In the genomic region with DNA sequence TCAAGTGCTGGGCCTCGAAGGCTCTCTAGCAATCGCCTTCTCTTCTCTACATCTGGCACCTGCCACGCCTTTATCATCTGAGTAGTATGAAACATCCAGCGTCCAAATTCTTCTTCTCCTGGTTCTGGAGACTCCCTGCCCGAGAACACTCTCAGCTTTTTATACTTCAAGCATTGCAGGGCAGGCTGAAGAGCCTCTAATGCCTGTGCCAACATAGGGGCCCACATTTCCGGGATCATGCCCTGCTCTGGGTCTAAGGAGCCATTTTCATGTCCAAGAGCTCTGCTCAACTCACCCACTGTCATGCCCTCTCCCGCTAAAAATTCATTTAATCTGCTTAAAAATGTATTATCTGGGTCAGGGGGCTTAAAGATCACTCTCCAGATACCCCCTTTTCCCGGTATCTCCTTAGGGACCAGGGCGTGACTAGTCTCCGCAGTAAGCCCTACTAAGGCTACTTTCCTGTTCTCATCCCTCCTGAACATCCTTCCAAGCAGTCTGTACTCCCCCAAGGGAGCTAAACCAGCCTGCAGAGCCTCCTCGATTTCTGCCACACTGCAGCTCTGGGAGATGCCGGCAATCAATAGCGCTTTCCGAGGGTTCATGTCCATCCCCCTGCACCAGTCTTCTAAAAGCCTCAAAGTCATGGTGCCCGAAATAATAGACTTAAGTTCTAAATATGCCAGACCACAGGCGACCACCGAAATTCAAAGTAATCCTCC, we compare ENCODE assay signal across 8 cellular contexts. TPM values are rescaled to one million over a fixed set of nuclear protein-coding genes. Genes with fewer than 3 reads are reported as not detected.
DNase-seq lines count a peak whose midpoint lies in the region; ATAC-seq, FAIRE-seq and TF ChIP-seq lines count a peak whose summit lies in the region.

No MANE protein-coding gene starts in this region.

- H3K36me3 ChIP-seq in NT2/D1 (ENCODE audit: insufficient read depth, insufficient read length, low read length): peaks cover 24% of the 10 kb centered on the region
- H3K36me3 ChIP-seq in endothelial cell of umbilical vein (ENCODE audit: control insufficient read depth in 2 of 2, extremely low read depth in 1 of 2, insufficient read depth in 2 of 2, low read length in 2 of 2): no peaks in the 10 kb centered on the region
- no peaks in the 10 kb centered on the region for H3K36me3 ChIP-seq in ovary

- H3K9me1 ChIP-seq in endothelial cell of umbilical vein (replicated peaks; ENCODE audit: control insufficient read depth, extremely low read depth, insufficient read depth, low read length): no peaks in the 10 kb centered on the region

- intact Hi-C loops in endothelial cell of umbilical vein (cut with micrococcal nuclease): loop anchor here (1.0 to 10.0 kb wide), 2 partner anchors 150 to 1079 kb away; a partner anchor contains a TSS
- intact Hi-C loops in ovary (cut with DNase I): no loop called here

- no peak for TF ChIP-seq POLR2A in endothelial cell of umbilical vein (IDR thresholded peaks at IDR 0.05; ENCODE audit: low read depth, low read length)
- no peak for TF ChIP-seq POLR2A in ovary (IDR thresholded peaks at IDR 0.05)

- H3K4me2 ChIP-seq in endothelial cell of umbilical vein (ENCODE audit: insufficient read depth, low read length): peak overlapping the region; percentile 75

- H3K9me3 ChIP-seq in NT2/D1 (ENCODE audit: insufficient read depth, low read length) (no peaks in the 10 kb centered on the region), endothelial cell of umbilical vein (replicated peaks; ENCODE audit: control insufficient read depth, insufficient read depth, low read length) (no peaks in the 10 kb centered on the region), ovary (no peaks in the 10 kb centered on the region)

- no peak for ATAC-seq in HG03565 (IDR thresholded peaks at IDR 0.05; ENCODE audit: unreplicated experiment)

- H3K79me2 ChIP-seq in endothelial cell of umbilical vein (ENCODE audit: control insufficient read depth, insufficient read depth, low read length): peaks cover 18% of the 10 kb centered on the region

- 47 to 49% (median 48%) methylated on average over 17 of the region's 17 CpGs for WGBS in ovary, 3 donors

- H3K9ac ChIP-seq in NT2/D1 (ENCODE audit: insufficient read length, low read depth) (peak overlapping the region; percentile 85), endothelial cell of umbilical vein (replicated peaks; ENCODE audit: extremely low read depth, insufficient read depth, low read length) (peak overlapping the region; percentile 90)

- H3K27ac ChIP-seq in endothelial cell of umbilical vein (ENCODE audit: insufficient read depth, low read depth, low read length) (peak overlapping the region; percentile 92), ovary (peak overlapping the region in 1 of 2 donors; percentile 89)

- POLR2A ChIA-PET in endothelial cell of umbilical vein (lab: Charles Lee): interaction anchor here (2.1 kb wide), 1 partner anchor 23 kb away, joined by 8 read pairs; a partner anchor contains a TSS

- CTCF ChIA-PET in endothelial cell of umbilical vein (lab: Charles Lee): interaction anchor here (1.4 to 3.5 kb wide), 5 partner anchors 23 to 232 kb away, joined by 4 to 33 read pairs (median 9); a partner anchor contains a TSS

- H3K4me3 ChIP-seq in NT2/D1 (ENCODE audit: insufficient read length, low read depth) (peak overlapping the region; percentile 92), endothelial cell of umbilical vein (replicated peaks in 1 of 3; ENCODE audit: insufficient read depth in 1 of 3, low read depth in 1 of 3, low read length in 3 of 3) (peak overlapping the region; percentile 57 to 65 (median 58)), ovary (peak overlapping the region; percentile 95)

- H3K4me1 ChIP-seq in NT2/D1 (ENCODE audit: insufficient read depth, insufficient read length) (no peaks in the 10 kb centered on the region), endothelial cell of umbilical vein (ENCODE audit: control insufficient read depth, extremely low read depth, insufficient read depth, low read length) (peaks cover 21% of the 10 kb centered on the region), ovary (ENCODE audit: insufficient read depth) (peaks cover 9% of the 10 kb centered on the region)

- no peaks in the 10 kb centered on the region for H4K20me1 ChIP-seq in endothelial cell of umbilical vein (replicated peaks; ENCODE audit: control insufficient read depth, extremely low read depth, insufficient read depth, low read length)

- TF ChIP-seq CTCF in endothelial cell of umbilical vein (IDR thresholded peaks at IDR 0.05; ENCODE audit: extremely low read depth in 1 of 2, insufficient read depth in 1 of 2, low read depth in 1 of 2, low read length in 2 of 2) (no peak), ovary (IDR thresholded peaks at IDR 0.05) (no peak)

- peak overlapping the region; percentile 84 for H2AFZ ChIP-seq in endothelial cell of umbilical vein (ENCODE audit: low read depth, low read length)

- TSS peak; percentile 50 for BruUV-seq in endothelial cell of umbilical vein (replicated peaks; lab: Mats Ljungman, UMichigan)

- no peaks in the 10 kb centered on the region for H3K27me3 ChIP-seq in NT2/D1 (ENCODE audit: insufficient read depth, insufficient read length)
- no peaks in the 10 kb centered on the region for H3K27me3 ChIP-seq in endothelial cell of umbilical vein (ENCODE audit: control insufficient read depth in 2 of 2, insufficient read depth in 2 of 2, low read length in 2 of 2)
- H3K27me3 ChIP-seq in ovary: no peaks in the 10 kb centered on the region

- no peak for FAIRE-seq in endothelial cell of umbilical vein (lab: Jason Lieb, UNC)

- TF ChIP-seq EP300 in ovary (IDR thresholded peaks at IDR 0.05): no peak

- peak; percentile 50 for DNase-seq in D341Med (ENCODE audit: low spot score)
- DNase-seq in NT2/D1 (ENCODE audit: low read depth, low spot score): no peak
- no peak for DNase-seq in endothelial cell of umbilical vein (ENCODE audit: low read depth, low spot score)
- DNase-seq in ovary: no peak
- DNase-seq in cerebellar cortex (ENCODE audit: low spot score): no peak
- DNase-seq in putamen (ENCODE audit: low spot score): no peak
- no peak for DNase-seq in effector CD8-positive, alpha-beta T cell (lab: John Stamatoyannopoulos, UW)

- dilution Hi-C loops in endothelial cell of umbilical vein (cut with MboI; ENCODE audit: extremely low pct_ligation_motif_present, low sequenced_read_pairs): no loop called here

TF ChIP-seq in endothelial cell of umbilical vein, 7 proteins besides CTCF, POLR2A, EP300 and RAD21 (continues in another document):
- TF ChIP-seq, protein P1, sequence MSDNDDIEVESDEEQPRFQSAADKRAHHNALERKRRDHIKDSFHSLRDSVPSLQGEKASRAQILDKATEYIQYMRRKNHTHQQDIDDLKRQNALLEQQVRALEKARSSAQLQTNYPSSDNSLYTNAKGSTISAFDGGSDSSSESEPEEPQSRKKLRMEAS (IDR thresholded peaks at IDR 0.05; ENCODE audit: insufficient read depth, insufficient read length): no peak
- no peak for TF ChIP-seq POLR2AphosphoS5 (IDR thresholded peaks at IDR 0.05; ENCODE audit: insufficient read depth, low read depth, low read length)
- TF ChIP-seq GATA2 (IDR thresholded peaks at IDR 0.05; ENCODE audit: insufficient read depth, insufficient read length, low read depth, low read length): no peak

RNA-seq across cellular contexts. Expression of a gene that starts 0.9 kb away (rescaled TPM):
- total RNA-seq in endothelial cell of umbilical vein: 15.0 and 16.6 TPM in 2 replicates
- polyA plus RNA-seq in endothelial cell of umbilical vein: 19.8 and 21.0 TPM in 2 replicates
- 17.8 and 18.0 TPM in 2 replicates for polyA plus RNA-seq in endothelial cell of umbilical vein (2011; cell fraction: cytosol; rRNA removed)
- polyA plus RNA-seq in endothelial cell of umbilical vein (2011; cell fraction: nucleus; rRNA removed): 11.1 and 15.8 TPM in 2 replicates
- 11.7 and 12.7 TPM in 2 replicates for polyA plus RNA-seq in endothelial cell of umbilical vein (2012)
- 9.6 and 10.8 TPM in 2 replicates for polyA minus RNA-seq in endothelial cell of umbilical vein
- polyA minus RNA-seq in endothelial cell of umbilical vein (2011; cell fraction: cytosol; rRNA and poly(A)+ RNA removed): 8.1 TPM
- 5.9 and 8.6 TPM in 2 replicates for polyA minus RNA-seq in endothelial cell of umbilical vein (2011; cell fraction: nucleus; rRNA and poly(A)+ RNA removed)
- 10 to 100 TPM; 20.5 to 31.6 (median 24.1) TPM for total RNA-seq in ovary
- polyA plus RNA-seq in ovary: 10 to 100 TPM; 30.0 to 41.4 TPM

RNA-seq across cellular contexts. Expression of a gene that starts 1.4 kb away (rescaled TPM):
- total RNA-seq in endothelial cell of umbilical vein (18.4 and 18.8 TPM in 2 replicates), ovary (10 to 100 TPM in 6 of 7 donors, 1 to 10 TPM in 1; 8.0 to 22.2 (median 16.3) TPM)
- polyA plus RNA-seq in endothelial cell of umbilical vein (13.0 and 14.3 TPM in 2 replicates), ovary (10 to 100 TPM; 17.6 to 18.4 TPM)
- polyA plus RNA-seq in endothelial cell of umbilical vein (2011; cell fraction: cytosol; rRNA removed): 10.0 and 10.4 TPM in 2 replicates
- polyA plus RNA-seq in endothelial cell of umbilical vein (2011; cell fraction: nucleus; rRNA removed): 4.2 and 4.6 TPM in 2 replicates
- polyA plus RNA-seq in endothelial cell of umbilical vein (2012): 13.8 and 21.6 TPM in 2 replicates
- 11.6 and 12.6 TPM in 2 replicates for polyA minus RNA-seq in endothelial cell of umbilical vein
- polyA minus RNA-seq in endothelial cell of umbilical vein (2011; cell fraction: cytosol; rRNA and poly(A)+ RNA removed): 3.3 TPM
- 5.8 and 6.3 TPM in 2 replicates for polyA minus RNA-seq in endothelial cell of umbilical vein (2011; cell fraction: nucleus; rRNA and poly(A)+ RNA removed)

RNA-seq across cellular contexts. Expression of a gene that starts 23.1 kb away (rescaled TPM):
- total RNA-seq in endothelial cell of umbilical vein (11.1 and 11.5 TPM in 2 replicates), ovary (10 to 100 TPM in 2 of 7 donors, 1 to 10 TPM in 5; 6.5 to 26.0 (median 8.3) TPM)
- polyA plus RNA-seq in endothelial cell of umbilical vein (3.7 and 5.5 TPM in 2 replicates), ovary (1 to 10 TPM; 7.9 to 8.6 TPM)
- 7.4 and 10.5 TPM in 2 replicates for polyA plus RNA-seq in endothelial cell of umbilical vein (2011; cell fraction: cytosol; rRNA removed)
- polyA plus RNA-seq in endothelial cell of umbilical vein (2011; cell fraction: nucleus; rRNA removed): 2.9 and 4.6 TPM in 2 replicates
- polyA plus RNA-seq in endothelial cell of umbilical vein (2012): 13.2 and 14.2 TPM in 2 replicates
- 1.5 and 2.8 TPM in 2 replicates for polyA minus RNA-seq in endothelial cell of umbilical vein
- 7.5 TPM for polyA minus RNA-seq in endothelial cell of umbilical vein (2011; cell fraction: cytosol; rRNA and poly(A)+ RNA removed)
- 1.2 and 2.3 TPM in 2 replicates for polyA minus RNA-seq in endothelial cell of umbilical vein (2011; cell fraction: nucleus; rRNA and poly(A)+ RNA removed)

RNA-seq across cellular contexts. Expression of a gene that starts 23.3 kb away (rescaled TPM):
- total RNA-seq in endothelial cell of umbilical vein (22.2 and 24.1 TPM in 2 replicates), ovary (10 to 100 TPM; 12.1 to 22.2 (median 20.5) TPM)
- polyA plus RNA-seq in endothelial cell of umbilical vein (14.6 and 16.8 TPM in 2 replicates), ovary (10 to 100 TPM; 19.1 to 33.3 TPM)
- 21.0 and 22.0 TPM in 2 replicates for polyA plus RNA-seq in endothelial cell of umbilical vein (2011; cell fraction: cytosol; rRNA removed)
- polyA plus RNA-seq in endothelial cell of umbilical vein (2011; cell fraction: nucleus; rRNA removed): 15.2 and 18.0 TPM in 2 replicates
- polyA plus RNA-seq in endothelial cell of umbilical vein (2012): 15.3 and 23.6 TPM in 2 replicates
- polyA minus RNA-seq in endothelial cell of umbilical vein: 14.3 and 16.2 TPM in 2 replicates
- polyA minus RNA-seq in endothelial cell of umbilical vein (2011; cell fraction: cytosol; rRNA and poly(A)+ RNA removed): 26.0 TPM
- polyA minus RNA-seq in endothelial cell of umbilical vein (2011; cell fraction: nucleus; rRNA and poly(A)+ RNA removed): 8.3 and 9.6 TPM in 2 replicates
